Comparison of ENCODE assay signal across 8 cellular contexts in the genomic region with DNA sequence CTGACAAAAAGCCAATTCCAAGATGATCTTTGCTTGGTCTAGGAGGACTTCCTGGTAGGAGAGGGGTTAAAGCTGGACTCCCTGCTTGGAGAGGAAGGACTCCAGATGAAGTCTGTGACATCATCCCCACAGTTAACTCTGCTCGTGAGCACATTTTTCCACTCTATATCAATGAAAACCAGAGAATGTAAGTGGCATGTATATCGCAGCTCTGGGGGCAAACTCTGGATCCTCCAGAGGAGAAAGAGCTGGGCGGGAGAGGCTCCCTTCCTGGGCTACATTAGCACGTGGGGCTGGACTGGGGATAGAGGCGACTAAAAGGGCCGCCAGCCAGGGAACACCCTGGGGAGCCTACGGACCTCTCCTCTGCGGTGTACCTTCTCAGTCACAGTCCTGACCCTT. TPM values are rescaled to one million over a fixed set of nuclear protein-coding genes. Genes with fewer than 3 reads are reported as not detected.
A peak's percentile ranks its signal among the peaks of the same experiment; 100 is the strongest.
DNase-seq lines count a peak whose midpoint lies in the region; ATAC-seq and TF ChIP-seq lines count a peak whose summit lies in the region.

No MANE protein-coding gene starts in this region.

- peak overlapping the region; percentile 85 to 96 (median 91) for H3K27ac Mint-ChIP-seq in CD14-positive monocyte
- H3K27ac Mint-ChIP-seq in IgD-negative memory B cell = peak overlapping the region; percentile 48 to 98 (median 85)

- DNase-seq in CD14-positive monocyte (ENCODE audit: low spot score) (no peak), colonic mucosa (no peak), sciatic nerve (ENCODE audit: low spot score) (no peak), GM10266 (ENCODE audit: extremely low spot score) (no peak), HK-2 (ENCODE audit: unreplicated experiment) (no peak), superior temporal gyrus (ENCODE audit: extremely low spot score) (no peak)

- intact Hi-C loops in CD14-positive monocyte (cut with micrococcal nuclease) (loop anchor here in 1 of 2 donors (1.0 to 5.0 kb wide), 2 partner anchors 32 to 68 kb away; no protein-coding TSS in a partner anchor), colonic mucosa (cut with DNase I) (no loop called here), sciatic nerve (cut with DNase I) (no loop called here)

- H3K9me3 ChIP-seq in colonic mucosa = no peaks in the 10 kb centered on the region

- H3K4me1 Mint-ChIP-seq in CD14-positive monocyte = peaks cover 69% of the 10 kb centered on the region
- H3K4me1 Mint-ChIP-seq in IgD-negative memory B cell = peaks cover 28 to 48% (median 29%) of the 10 kb centered on the region in 3 donors

- TF ChIP-seq CTCF in CD14-positive monocyte (IDR thresholded peaks at IDR 0.05) (no peak), colonic mucosa (IDR thresholded peaks at IDR 0.05) (no peak), GM10266 (IDR thresholded peaks at IDR 0.05; ENCODE audit: control insufficient read depth, insufficient read depth, low read depth, missing control alignments) (no peak)

- peaks cover 11 to 35% (median 34%) of the 10 kb centered on the region in 3 donors for H3K27me3 Mint-ChIP-seq in CD14-positive monocyte (ENCODE audit: low read depth in 3 of 3)
- H3K27me3 Mint-ChIP-seq in IgD-negative memory B cell = peaks cover 4% of the 10 kb centered on the region

- H3K27ac ChIP-seq in colonic mucosa = peak overlapping the region; percentile 75

- H3K9me3 Mint-ChIP-seq in CD14-positive monocyte (peaks cover 0 to 4% (median 0%) of the 10 kb centered on the region in 7 donors), IgD-negative memory B cell (no peaks in the 10 kb centered on the region)

- H3K4me3 Mint-ChIP-seq in CD14-positive monocyte = peak overlapping the region; percentile 92 to 97
- H3K4me3 Mint-ChIP-seq in IgD-negative memory B cell = peak overlapping the region; percentile 75 to 95 (median 90)

- no peaks in the 10 kb centered on the region for H3K36me3 ChIP-seq in colonic mucosa

- no peaks in the 10 kb centered on the region for H3K27me3 ChIP-seq in colonic mucosa

- ATAC-seq in GM21360 (IDR thresholded peaks at IDR 0.05; ENCODE audit: unreplicated experiment) = peak; percentile 15
- ATAC-seq in sciatic nerve = peak; percentile 1

- H3K9ac ChIP-seq in colonic mucosa (ENCODE audit: low read depth in 2 of 2, low read length in 2 of 2) = peak overlapping the region; percentile 74 to 86

- peak overlapping the region; percentile 18 for H3K4me3 ChIP-seq in colonic mucosa

- H3K36me3 Mint-ChIP-seq in CD14-positive monocyte (peaks cover 34 to 43% of the 10 kb centered on the region in 2 donors), IgD-negative memory B cell (peaks cover 3% of the 10 kb centered on the region)

- peaks cover 22% of the 10 kb centered on the region for H3K4me1 ChIP-seq in colonic mucosa

RNA-seq across cellular contexts. Expression of gene HIC1, which starts 34.1 kb away (rescaled TPM):
- under 1 TPM; 0.13 to 0.30 TPM for polyA plus RNA-seq in CD14-positive monocyte
- polyA plus RNA-seq in IgD-negative memory B cell = 0.88 TPM
- total RNA-seq in colonic mucosa = 10 to 100 TPM in 1 of 2 donors, 1 to 10 TPM in 1; 7.0 to 11.2 TPM
- 85.0 TPM for total RNA-seq in sciatic nerve

RNA-seq across cellular contexts. Expression of gene OVCA2, which starts 47.2 kb away (rescaled TPM):
- 10 to 100 TPM; 69.1 to 94.9 TPM for polyA plus RNA-seq in CD14-positive monocyte
- polyA plus RNA-seq in IgD-negative memory B cell = 62.5 TPM
- total RNA-seq in colonic mucosa = 10 to 100 TPM; 41.0 to 49.8 TPM
- total RNA-seq in sciatic nerve = 12.9 TPM

RNA-seq across cellular contexts. Expression of gene DPH1, which starts 59.1 kb away (rescaled TPM):
- polyA plus RNA-seq in CD14-positive monocyte = 1 to 10 TPM; 7.5 to 9.3 TPM
- polyA plus RNA-seq in IgD-negative memory B cell = 34.4 TPM
- 10 to 100 TPM; 22.7 to 34.4 TPM for total RNA-seq in colonic mucosa
- 37.7 TPM for total RNA-seq in sciatic nerve
